ENCODE assay signal across 8 cellular contexts in genomic region chr17:26883878-26884740, GRCh38.
DNase-seq lines count a peak whose midpoint lies in the region; ATAC-seq, FAIRE-seq and TF ChIP-seq lines count a peak whose summit lies in the region.
"Not testable (repeated sequence)": the region's sequence is repeated elsewhere in the genome, so short reads cannot be mapped to it uniquely, and the experiment has no call there.

No MANE protein-coding gene starts in this region.

- CTCF ChIA-PET in CD4-positive, alpha-beta T cell (lab: Charles Lee) = not testable (repeated sequence)

- peak; percentile 24 for ATAC-seq in CD4-positive, alpha-beta T cell (ENCODE audit: poor library complexity)
- ATAC-seq in HG02642 (IDR thresholded peaks at IDR 0.05; ENCODE audit: poor library complexity, unreplicated experiment) (peak; percentile 7), T-helper 17 cell (peak; percentile 36), heart left ventricle (peak; percentile 36 to 44 (median 38)), lower lobe of right lung (peak; percentile 51 to 61), pancreas (peak; percentile 23 to 51 (median 30)), thoracic aorta (ENCODE audit: insufficient number of reproducible peaks, low FRiP score, low read depth) (peak; percentile 38)
- ATAC-seq in activated naive CD8-positive, alpha-beta T cell treated with anti-CD3 and anti-CD28 coated beads, Interleukin-2, amount 10 ng/mL, durations not matched to agents 7 days and 5 days (ENCODE audit: low read depth) = peak; percentile 24

- H3K4me1 Mint-ChIP-seq in CD4-positive, alpha-beta T cell (ENCODE audit: low read depth); T-helper 17 cell; activated naive CD8-positive, alpha-beta T cell treated with anti-CD3 and anti-CD28 coated beads, Interleukin-2, amount 10 ng/mL, durations not matched to agents 7 days and 5 days: not testable (repeated sequence)

- FAIRE-seq in pancreas (lab: Jason Lieb, UNC) = not testable (repeated sequence)

- WGBS in heart left ventricle, 4 donors = 65 to 76% (median 68%) methylated on average over 11 to 13 of the region's 16 CpGs; no CpG with 5 or more reads in 1 of the 4 donors
- 52 to 59% methylated on average over 12 to 13 of the region's 16 CpGs for WGBS in pancreas, 2 donors

- TF ChIP-seq CTCF in CD4-positive, alpha-beta T cell (IDR thresholded peaks at IDR 0.05); heart left ventricle (IDR thresholded peaks at IDR 0.05); lower lobe of right lung (IDR thresholded peaks at IDR 0.05); pancreas (IDR thresholded peaks at IDR 0.05); thoracic aorta (IDR thresholded peaks at IDR 0.05): not testable (repeated sequence)

- H3K4me3 ChIP-seq in heart left ventricle, lower lobe of right lung, pancreas, thoracic aorta: not testable (repeated sequence)

- H3K4me3 Mint-ChIP-seq in CD4-positive, alpha-beta T cell; T-helper 17 cell; activated naive CD8-positive, alpha-beta T cell treated with anti-CD3 and anti-CD28 coated beads, Interleukin-2, amount 10 ng/mL, durations not matched to agents 7 days and 5 days: not testable (repeated sequence)

- POLR2A ChIA-PET in CD4-positive, alpha-beta T cell (lab: Charles Lee); activated naive CD8-positive, alpha-beta T cell treated with anti-CD3 and anti-CD28 coated beads, Interleukin-2, amount 10 ng/mL, durations not matched to agents 7 days and 5 days (lab: Charles Lee): not testable (repeated sequence)

- H3K36me3 Mint-ChIP-seq in CD4-positive, alpha-beta T cell (ENCODE audit: low read depth); T-helper 17 cell (ENCODE audit: low read depth); activated naive CD8-positive, alpha-beta T cell treated with anti-CD3 and anti-CD28 coated beads, Interleukin-2, amount 10 ng/mL, durations not matched to agents 7 days and 5 days: not testable (repeated sequence)

- TF ChIP-seq POLR2A in heart left ventricle (IDR thresholded peaks at IDR 0.05) = not testable (repeated sequence)

- not testable (repeated sequence) for DNase-seq in CD4-positive, alpha-beta T cell; T-helper 17 cell; activated naive CD8-positive, alpha-beta T cell treated with anti-CD3 and anti-CD28 coated beads, Interleukin-2, amount 10 ng/mL, durations not matched to agents 7 days and 5 days; heart left ventricle; lower lobe of right lung; pancreas; thoracic aorta (ENCODE audit: low spot score)

- H3K27ac Mint-ChIP-seq in CD4-positive, alpha-beta T cell; T-helper 17 cell; activated naive CD8-positive, alpha-beta T cell treated with anti-CD3 and anti-CD28 coated beads, Interleukin-2, amount 10 ng/mL, durations not matched to agents 7 days and 5 days: not testable (repeated sequence)

- H3K27ac ChIP-seq in CD4-positive, alpha-beta T cell (ENCODE audit: low read depth, low read length); heart left ventricle; lower lobe of right lung; pancreas; thoracic aorta: not testable (repeated sequence)

- not testable (repeated sequence) for H3K9me3 ChIP-seq in CD4-positive, alpha-beta T cell (ENCODE audit: control insufficient read depth, low read length); T-helper 17 cell (ENCODE audit: control insufficient read depth, low read length, poor library complexity, severe bottlenecking); heart left ventricle; lower lobe of right lung; pancreas; thoracic aorta

- H3K4me1 ChIP-seq in heart left ventricle; lower lobe of right lung; pancreas; thoracic aorta (ENCODE audit: control insufficient read depth in 1 of 2, low read depth in 2 of 2): not testable (repeated sequence)

- intact Hi-C loops in CD4-positive, alpha-beta T cell (cut with DNase I, micrococcal nuclease); heart left ventricle (cut with DNase I); lower lobe of right lung (cut with DNase I); pancreas (cut with DNase I): not testable (repeated sequence)

- not testable (repeated sequence) for H3K27me3 Mint-ChIP-seq in CD4-positive, alpha-beta T cell; T-helper 17 cell; activated naive CD8-positive, alpha-beta T cell treated with anti-CD3 and anti-CD28 coated beads, Interleukin-2, amount 10 ng/mL, durations not matched to agents 7 days and 5 days

- not testable (repeated sequence) for H3K27me3 ChIP-seq in CD4-positive, alpha-beta T cell (ENCODE audit: control insufficient read depth, insufficient read depth, low read length); heart left ventricle; lower lobe of right lung (ENCODE audit: low read depth); pancreas; thoracic aorta (replicated peaks; ENCODE audit: insufficient read depth)

- H3K36me3 ChIP-seq in heart left ventricle, lower lobe of right lung, pancreas, thoracic aorta: not testable (repeated sequence)

- H3K9me3 Mint-ChIP-seq in CD4-positive, alpha-beta T cell; activated naive CD8-positive, alpha-beta T cell treated with anti-CD3 and anti-CD28 coated beads, Interleukin-2, amount 10 ng/mL, durations not matched to agents 7 days and 5 days: not testable (repeated sequence)
